8 cellular contexts compared by ENCODE assay signal in the genomic region with DNA sequence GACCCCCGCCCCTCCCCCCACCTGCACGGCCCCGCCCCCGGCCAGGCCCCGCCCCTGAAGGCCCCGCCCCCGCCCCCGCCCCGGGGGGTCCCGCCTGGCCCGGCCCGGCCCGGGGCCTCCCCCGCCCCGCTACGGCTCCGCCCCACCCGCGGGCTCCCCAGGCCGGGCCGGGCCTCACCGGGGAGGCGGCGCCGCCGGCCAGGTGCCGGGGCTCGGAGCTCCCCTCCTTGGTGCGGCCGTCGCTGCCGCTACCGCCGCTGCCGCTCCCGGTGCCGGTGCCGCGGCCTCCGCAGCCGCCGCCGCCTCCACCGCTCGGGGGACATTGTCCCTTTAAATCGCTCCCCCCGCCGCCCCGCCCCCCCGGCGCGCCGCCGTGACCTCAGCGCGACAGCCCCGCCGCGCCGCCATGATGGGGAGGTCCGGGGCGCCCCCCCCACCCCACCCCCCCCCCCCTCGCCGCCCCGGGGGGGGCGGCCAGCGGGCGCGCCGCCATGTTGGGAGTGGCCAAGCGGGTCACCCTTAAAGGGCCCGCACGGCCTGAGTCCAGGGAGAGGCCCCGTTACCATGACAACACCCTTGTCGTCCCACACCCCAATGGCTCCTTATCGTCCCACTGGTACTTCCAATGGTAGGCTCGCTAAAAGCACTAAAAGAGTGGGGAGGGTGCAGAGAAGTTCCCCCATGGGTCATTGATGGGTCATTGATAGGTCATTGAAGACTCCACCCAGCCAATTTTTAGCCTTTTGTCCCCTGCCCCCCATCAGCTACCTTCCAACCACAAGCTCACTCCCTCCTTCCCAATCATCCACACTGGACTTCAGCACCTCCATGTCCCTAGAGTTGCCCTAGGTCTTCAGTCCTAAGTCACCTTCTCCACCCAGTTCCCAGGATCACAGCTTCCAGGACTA. TPM values are rescaled to one million over a fixed set of nuclear protein-coding genes. Genes with fewer than 3 reads are reported as not detected.
DNase-seq lines count a peak whose midpoint lies in the region; TF ChIP-seq lines count a peak whose summit lies in the region.

A gene with protein sequence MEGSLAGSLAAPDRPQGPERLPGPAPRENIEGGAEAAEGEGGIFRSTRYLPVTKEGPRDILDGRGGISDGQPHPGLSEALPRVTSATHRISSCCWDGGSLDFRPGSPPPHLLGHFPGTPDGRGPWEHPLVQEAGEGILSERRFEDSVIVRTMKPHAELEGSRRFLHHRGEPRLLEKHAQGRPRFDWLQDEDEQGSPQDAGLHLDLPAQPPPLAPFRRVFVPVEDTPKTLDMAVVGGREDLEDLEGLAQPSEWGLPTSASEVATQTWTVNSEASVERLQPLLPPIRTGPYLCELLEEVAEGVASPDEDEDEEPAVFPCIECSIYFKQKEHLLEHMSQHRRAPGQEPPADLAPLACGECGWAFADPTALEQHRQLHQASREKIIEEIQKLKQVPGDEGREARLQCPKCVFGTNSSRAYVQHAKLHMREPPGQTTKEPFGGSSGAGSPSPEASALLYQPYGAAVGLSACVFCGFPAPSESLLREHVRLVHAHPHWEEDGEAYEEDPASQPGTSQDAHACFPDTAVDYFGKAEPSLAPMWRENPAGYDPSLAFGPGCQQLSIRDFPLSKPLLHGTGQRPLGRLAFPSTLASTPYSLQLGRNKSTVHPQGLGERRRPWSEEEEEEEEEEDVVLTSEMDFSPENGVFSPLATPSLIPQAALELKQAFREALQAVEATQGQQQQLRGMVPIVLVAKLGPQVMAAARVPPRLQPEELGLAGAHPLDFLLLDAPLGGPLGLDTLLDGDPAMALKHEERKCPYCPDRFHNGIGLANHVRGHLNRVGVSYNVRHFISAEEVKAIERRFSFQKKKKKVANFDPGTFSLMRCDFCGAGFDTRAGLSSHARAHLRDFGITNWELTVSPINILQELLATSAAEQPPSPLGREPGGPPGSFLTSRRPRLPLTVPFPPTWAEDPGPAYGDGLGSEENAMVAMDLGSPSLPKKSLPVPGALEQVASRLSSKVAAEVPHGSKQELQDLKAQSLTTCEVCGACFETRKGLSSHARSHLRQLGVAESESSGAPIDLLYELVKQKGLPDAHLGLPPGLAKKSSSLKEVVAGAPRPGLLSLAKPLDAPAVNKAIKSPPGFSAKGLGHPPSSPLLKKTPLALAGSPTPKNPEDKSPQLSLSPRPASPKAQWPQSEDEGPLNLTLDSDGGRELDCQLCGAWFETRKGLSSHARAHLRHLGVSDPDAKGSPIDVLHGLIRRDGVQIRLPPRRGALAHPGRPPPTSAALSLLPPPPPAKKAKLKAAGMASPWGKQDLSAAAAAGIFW (N-terminal part only) (minus strand): TSS at position 337 of the 908 bp plus-strand sequence. CDS start 1,649 bp downstream, outside the sequence.

- TF ChIP-seq CTCF in ascending aorta (IDR thresholded peaks at IDR 0.05): no peak

- no peaks in the 10 kb centered on the region for H3K9me3 ChIP-seq in ascending aorta

- WGBS in urinary bladder: 1% methylated on average over 73 of the region's 77 CpGs

- no peaks in the 10 kb centered on the region for H3K27me3 ChIP-seq in ascending aorta

- DNase-seq in SIG-M5 treated with dmso at 0.1 percent for 504 hours (lab: John Stamatoyannopoulos, UW; ENCODE audit: unreplicated experiment) (peak; percentile 11), SIG-M5 (lab: John Stamatoyannopoulos, UW) (no peak), T1000 (lab: John Stamatoyannopoulos, UW) (peak; percentile 64), ascending aorta (ENCODE audit: low spot score in 2 of 2) (peak; percentile 43 to 94), hepatic stellate cell (ENCODE audit: low spot score) (peak; percentile 95), renal cortical epithelial cell (ENCODE audit: low read depth) (no peak)

- TF ChIP-seq EP300 in Ishikawa (IDR thresholded peaks at IDR 0.05; ENCODE audit: borderline replicate concordance): no peak

- intact Hi-C loops in ascending aorta (cut with DNase I): loop anchor here (2.0 to 5.0 kb wide), 7 partner anchors 17 to 343 kb away; partner anchors contain the start of genes AKAP8L and SYDE1

- H3K36me3 ChIP-seq in ascending aorta (no peaks in the 10 kb centered on the region), urinary bladder (ENCODE audit: insufficient read depth) (no peaks in the 10 kb centered on the region)

- no peak for TF ChIP-seq RAD21 in Ishikawa (IDR thresholded peaks at IDR 0.05; ENCODE audit: low read depth)

- peak within 1 kb of the TSS; percentile 64 to 86 for H3K27ac ChIP-seq in ascending aorta
- H3K27ac ChIP-seq in urinary bladder (ENCODE audit: low read depth): peak within 1 kb of the TSS; percentile 85

- H3K4me1 ChIP-seq in ascending aorta: peaks cover 17 to 36% of the 10 kb centered on the region in 2 donors
- H3K4me1 ChIP-seq in urinary bladder (ENCODE audit: insufficient read depth): no peaks in the 10 kb centered on the region

- H3K4me3 ChIP-seq in ascending aorta (peak within 1 kb of the TSS; percentile 53 to 89), urinary bladder (ENCODE audit: low read depth, low read length) (peak within 1 kb of the TSS; percentile 76)

TF ChIP-seq in Ishikawa, 13 proteins besides CTCF, POLR2A, EP300 and RAD21:
- TF ChIP-seq YY1 (IDR thresholded peaks at IDR 0.05; ENCODE audit: low read depth): peak; percentile 95
- no peak; the same call in 1 of the 2 replicates for TF ChIP-seq TCF12 (IDR thresholded peaks at IDR 0.05; ENCODE audit: low read depth)
- peak; percentile 71; the same call in 1 of the 2 replicates for TF ChIP-seq CREB1 (IDR thresholded peaks at IDR 0.05; ENCODE audit: low read depth)
- TF ChIP-seq TEAD4 (IDR thresholded peaks at IDR 0.05): no peak
- peak; percentile 45 for TF ChIP-seq MAX (IDR thresholded peaks at IDR 0.05)
- TF ChIP-seq FOXM1 (IDR thresholded peaks at IDR 0.05; ENCODE audit: borderline replicate concordance, low read depth): no peak
- no peak for TF ChIP-seq TAF1 (IDR thresholded peaks at IDR 0.05; ENCODE audit: low read depth)
- no peak for TF ChIP-seq ZBTB7A (IDR thresholded peaks at IDR 0.05; ENCODE audit: low read depth)
- no peak for TF ChIP-seq USF1 (IDR thresholded peaks at IDR 0.05)

RNA-seq across cellular contexts. Expression of the gene that starts here (rescaled TPM):
- total RNA-seq in ascending aorta (90.4 TPM), renal cortical epithelial cell (3.3 and 31.8 TPM in 2 replicates), urinary bladder (5.8 TPM)
- polyA plus RNA-seq in urinary bladder: 42.5 TPM

Comparison
In these comparisons a context has a peak if more than half of its experiments do, and no peak if none do; other contexts are left out.
1. DNase-seq: peak in SIG-M5 treated with dmso at 0.1 percent for 504 hours (single experiment), T1000 (single experiment), ascending aorta (2 of 2) and hepatic stellate cell (single experiment); none in SIG-M5 (single experiment) and renal cortical epithelial cell (single experiment).